8 cellular contexts compared by ENCODE assay signal in the genomic region with DNA sequence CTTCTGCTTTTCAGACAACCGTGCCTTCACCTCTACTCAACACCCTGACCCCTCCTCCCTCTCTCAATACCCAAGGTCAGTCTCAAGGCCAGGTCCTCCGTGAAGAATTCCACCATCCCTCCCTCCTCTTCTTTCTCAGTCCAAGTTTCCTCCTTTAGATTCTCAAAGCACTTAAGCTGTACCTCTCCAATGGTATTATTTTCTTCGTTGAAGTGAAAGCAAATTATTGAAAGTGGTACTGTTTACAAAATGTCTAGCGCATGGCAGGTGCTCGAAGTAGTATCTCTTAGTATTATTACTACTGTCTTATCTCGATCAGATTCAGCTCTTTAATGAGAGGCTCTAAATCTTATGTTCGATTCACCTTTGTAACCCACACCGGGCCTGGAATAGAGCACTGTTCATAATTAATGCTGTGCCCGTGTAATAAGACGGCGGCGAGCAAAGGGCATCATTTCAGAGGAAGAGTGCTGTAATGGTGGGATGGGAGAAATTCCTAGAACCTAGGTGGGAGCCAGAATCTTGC. TPM values are rescaled to one million over a fixed set of nuclear protein-coding genes. Genes with fewer than 3 reads are reported as not detected.
DNase-seq lines count a peak whose midpoint lies in the region; ATAC-seq and TF ChIP-seq lines count a peak whose summit lies in the region.

No MANE protein-coding gene starts in this region.

- intact Hi-C loops in breast epithelium (cut with DNase I; ENCODE audit: low total_unique reads), result no loop called here
- intact Hi-C loops in posterior cingulate gyrus (cut with DNase I), result loop anchor here (1.0 kb wide), 1 partner anchor 25 kb away; no protein-coding TSS in a partner anchor

- DNase-seq in AG09309 (ENCODE audit: low read depth) (no peak), breast epithelium (ENCODE audit: low spot score in 2 of 2) (no peak), AML-193 (lab: John Stamatoyannopoulos, UW) (no peak), posterior cingulate gyrus (no peak), GM20000 (ENCODE audit: low spot score) (no peak)

- H3K9me3 ChIP-seq in breast epithelium (no peaks in the 10 kb centered on the region), mononuclear cell (ENCODE audit: low read depth, low read length) (no peaks in the 10 kb centered on the region)

- no peak for TF ChIP-seq CTCF in AG09309 (IDR thresholded peaks at IDR 0.05; ENCODE audit: control insufficient read depth, insufficient read depth, low read depth, low read length, missing control alignments)
- TF ChIP-seq CTCF in breast epithelium (IDR thresholded peaks at IDR 0.05), result no peak
- TF ChIP-seq CTCF in GM20000 (IDR thresholded peaks at IDR 0.05; ENCODE audit: extremely low read depth, missing control alignments), result no peak

- H3K27me3 ChIP-seq in breast epithelium (no peaks in the 10 kb centered on the region), mononuclear cell (ENCODE audit: insufficient read depth, low read length) (no peaks in the 10 kb centered on the region)

- H3K4me3 ChIP-seq in AG09309 (ENCODE audit: control insufficient read depth, low read depth, low read length), result peak overlapping the region; percentile 68
- peak overlapping the region; percentile 69 to 93 (median 76) for H3K4me3 ChIP-seq in breast epithelium
- H3K4me3 ChIP-seq in mononuclear cell (ENCODE audit: low read length), result peak overlapping the region; percentile 96

- peak overlapping the region; percentile 93 to 95 for H3K27ac ChIP-seq in breast epithelium

- H3K4me1 ChIP-seq in breast epithelium (peaks cover 2 to 14% of the 10 kb centered on the region in 2 donors), mononuclear cell (ENCODE audit: insufficient read depth, low read length) (peaks cover 27% of the 10 kb centered on the region)

- TF ChIP-seq POLR2A in breast epithelium (IDR thresholded peaks at IDR 0.05), result no peak

- H3K36me3 ChIP-seq in breast epithelium, result no peaks in the 10 kb centered on the region

- ATAC-seq in HG03175 (IDR thresholded peaks at IDR 0.05; ENCODE audit: unreplicated experiment), result peak; percentile 4
- ATAC-seq in HG02938 (IDR thresholded peaks at IDR 0.05; ENCODE audit: unreplicated experiment), result no peak

RNA-seq across cellular contexts. Expression of a gene that starts 0.6 kb away (rescaled TPM):
- 10 to 100 TPM; 32.8 to 73.6 (median 58.0) TPM for total RNA-seq in breast epithelium
- total RNA-seq in mononuclear cell, result 40.6 TPM

RNA-seq across cellular contexts. Expression of a gene that starts 36.9 kb away (rescaled TPM):
- 10 to 100 TPM; 14.2 to 25.2 (median 24.6) TPM for total RNA-seq in breast epithelium
- total RNA-seq in mononuclear cell, result 18.6 TPM
